ENCODE assay signal across 8 cellular contexts in genomic region chr1:39409055-39409816, GRCh38.
DNase-seq lines count a peak whose midpoint lies in the region; ATAC-seq, FAIRE-seq and TF ChIP-seq lines count a peak whose summit lies in the region.

No MANE protein-coding gene starts in this region.

- TF ChIP-seq CTCF in tibial artery (IDR thresholded peaks at IDR 0.05), result no peak

- under 1% methylated on average over 66 of the region's 71 CpGs for WGBS in mesenchymal stem cell

- H3K18ac ChIP-seq in mesenchymal stem cell (ENCODE audit: low read depth in 1 of 2, low read length in 2 of 2), result peak overlapping the region; percentile 50 to 89

- H4K91ac ChIP-seq in mesenchymal stem cell (ENCODE audit: low read length), result peak overlapping the region; percentile 73

- intact Hi-C loops in tibial artery (cut with DNase I; ENCODE audit: low total_unique reads), result loop anchor here (5.0 to 10.0 kb wide), 2 partner anchors 214 to 302 kb away; no protein-coding TSS in a partner anchor

- FAIRE-seq in endometrium (lab: Jason Lieb, UNC), result peak; percentile 51

- H2BK5ac ChIP-seq in mesenchymal stem cell (ENCODE audit: low read depth, low read length, poor library complexity, severe bottlenecking), result peak overlapping the region; percentile 83

- H3K14ac ChIP-seq in mesenchymal stem cell (ENCODE audit: low read length in 2 of 2), result peak overlapping the region in 1 of 2 experiments; percentile 61

- peak overlapping the region; percentile 49 for H3K4me2 ChIP-seq in mesenchymal stem cell (ENCODE audit: low read length, poor library complexity, severe bottlenecking)

- H2BK15ac ChIP-seq in mesenchymal stem cell (ENCODE audit: low read depth, poor library complexity, severe bottlenecking), result peak overlapping the region; percentile 94

- peak overlapping the region; percentile 39 for H2BK120ac ChIP-seq in mesenchymal stem cell (ENCODE audit: low read depth, low read length)

- peak overlapping the region; percentile 91 for H3K9ac ChIP-seq in mesenchymal stem cell (ENCODE audit: low read length)

- H2AFZ ChIP-seq in mesenchymal stem cell (ENCODE audit: low read depth, low read length), result no peak overlapping the region

- H3K27ac ChIP-seq in mesenchymal stem cell (ENCODE audit: low read length, poor library complexity, severe bottlenecking), result peak overlapping the region; percentile 90
- H3K27ac ChIP-seq in tibial artery, result peak overlapping the region; percentile 84 to 93

- H3K4me3 ChIP-seq in mesenchymal stem cell (ENCODE audit: insufficient read depth in 1 of 2, low read depth in 1 of 2, low read length in 2 of 2) (peak overlapping the region; percentile 83 to 87), tibial artery (peak overlapping the region; percentile 89 to 93)

- peak overlapping the region in 1 of 2 experiments; percentile 46 for H3K23ac ChIP-seq in mesenchymal stem cell (ENCODE audit: low read length in 2 of 2)

- H3K4ac ChIP-seq in mesenchymal stem cell (ENCODE audit: low read depth in 1 of 2, low read length in 2 of 2), result peak overlapping the region; percentile 42 to 49

- DNase-seq in stimulated activated naive CD4-positive, alpha-beta T cell (lab: John Stamatoyannopoulos, UW), result peak in 4 of 6 experiments; percentile 15 to 45 (median 34)
- no peak for DNase-seq in stimulated activated naive CD4-positive, alpha-beta T cell treated with Interleukin-2 at 50 U/mL for 16 hours (lab: John Stamatoyannopoulos, UW)
- DNase-seq in mesenchymal stem cell (peak; percentile 76), tibial artery (peak; percentile 63 to 76)

- H3K79me1 ChIP-seq in mesenchymal stem cell (replicated peaks; ENCODE audit: low read length, poor library complexity, severe bottlenecking), result peaks cover 1% of the 10 kb centered on the region

- peak overlapping the region; percentile 35 for H2AK5ac ChIP-seq in mesenchymal stem cell (ENCODE audit: low read length, severe bottlenecking)

- H3K9me3 ChIP-seq in mesenchymal stem cell (ENCODE audit: control insufficient read depth, low read length), result no peaks in the 10 kb centered on the region
- no peaks in the 10 kb centered on the region for H3K9me3 ChIP-seq in tibial artery

- H4K8ac ChIP-seq in mesenchymal stem cell (ENCODE audit: low read length), result peak overlapping the region; percentile 66

- H2BK12ac ChIP-seq in mesenchymal stem cell (ENCODE audit: low read length in 2 of 2), result peak overlapping the region; percentile 15 to 61

- ATAC-seq in HG03469 (IDR thresholded peaks at IDR 0.05; ENCODE audit: unreplicated experiment) (peak; percentile 20), SK-N-SH treated with all-trans-retinoic acid at 6 μM for 48 hours (peak; percentile 29), HG03520 (IDR thresholded peaks at IDR 0.05; ENCODE audit: unreplicated experiment) (no peak)

- no peaks in the 10 kb centered on the region for H3K27me3 ChIP-seq in mesenchymal stem cell (ENCODE audit: control insufficient read depth in 1 of 2, insufficient read depth in 1 of 2, low read length in 2 of 2)
- H3K27me3 ChIP-seq in tibial artery, result no peaks in the 10 kb centered on the region

- H3K36me3 ChIP-seq in mesenchymal stem cell (ENCODE audit: control insufficient read depth in 1 of 2, insufficient read depth in 2 of 2, low read depth in 1 of 2, low read length in 2 of 2) (peaks cover 15 to 18% of the 10 kb centered on the region in 2 experiments), tibial artery (peaks cover 0 to 12% (median 6%) of the 10 kb centered on the region in 3 donors)

- H3K4me1 ChIP-seq in mesenchymal stem cell (ENCODE audit: control insufficient read depth, insufficient read depth, low read depth, low read length) (peaks cover 19% of the 10 kb centered on the region), tibial artery (peaks cover 0 to 88% (median 68%) of the 10 kb centered on the region in 4 donors)

TF ChIP-seq in SK-N-SH treated with all-trans-retinoic acid at 6 μM for 48 hours, 23 proteins besides CTCF, POLR2A, EP300 and RAD21:
- TF ChIP-seq TSHZ2 (CRISPR knock-in tag; IDR thresholded peaks at IDR 0.05) (no peak), ZNF8 (CRISPR knock-in tag; IDR thresholded peaks at IDR 0.05) (no peak), ZFP3 (CRISPR knock-in tag; IDR thresholded peaks at IDR 0.05) (no peak), RARB (CRISPR knock-in tag; IDR thresholded peaks at IDR 0.05) (no peak), CSRNP3 (CRISPR knock-in tag; IDR thresholded peaks at IDR 0.05) (no peak), ZNF70 (CRISPR knock-in tag; IDR thresholded peaks at IDR 0.05) (no peak), TOX (CRISPR knock-in tag; IDR thresholded peaks at IDR 0.05; ENCODE audit: borderline replicate concordance) (no peak), TCF4 (CRISPR knock-in tag; IDR thresholded peaks at IDR 0.05; ENCODE audit: borderline replicate concordance) (no peak), ESRRG (CRISPR knock-in tag; IDR thresholded peaks at IDR 0.05) (no peak), ZFP30 (CRISPR knock-in tag; IDR thresholded peaks at IDR 0.05) (no peak), ISL1 (CRISPR knock-in tag; IDR thresholded peaks at IDR 0.05) (no peak), ARNTL (CRISPR knock-in tag; IDR thresholded peaks at IDR 0.05; ENCODE audit: borderline replicate concordance, low read depth) (no peak), OSR1 (CRISPR knock-in tag; IDR thresholded peaks at IDR 0.05) (no peak), ZNF565 (CRISPR knock-in tag; conservative IDR thresholded peaks at IDR 0.05; ENCODE audit: low read depth) (no peak), PPARA (CRISPR knock-in tag; IDR thresholded peaks at IDR 0.05; ENCODE audit: borderline replicate concordance) (no peak)
